21 cellular contexts compared by ENCODE assay signal in the genomic region with DNA sequence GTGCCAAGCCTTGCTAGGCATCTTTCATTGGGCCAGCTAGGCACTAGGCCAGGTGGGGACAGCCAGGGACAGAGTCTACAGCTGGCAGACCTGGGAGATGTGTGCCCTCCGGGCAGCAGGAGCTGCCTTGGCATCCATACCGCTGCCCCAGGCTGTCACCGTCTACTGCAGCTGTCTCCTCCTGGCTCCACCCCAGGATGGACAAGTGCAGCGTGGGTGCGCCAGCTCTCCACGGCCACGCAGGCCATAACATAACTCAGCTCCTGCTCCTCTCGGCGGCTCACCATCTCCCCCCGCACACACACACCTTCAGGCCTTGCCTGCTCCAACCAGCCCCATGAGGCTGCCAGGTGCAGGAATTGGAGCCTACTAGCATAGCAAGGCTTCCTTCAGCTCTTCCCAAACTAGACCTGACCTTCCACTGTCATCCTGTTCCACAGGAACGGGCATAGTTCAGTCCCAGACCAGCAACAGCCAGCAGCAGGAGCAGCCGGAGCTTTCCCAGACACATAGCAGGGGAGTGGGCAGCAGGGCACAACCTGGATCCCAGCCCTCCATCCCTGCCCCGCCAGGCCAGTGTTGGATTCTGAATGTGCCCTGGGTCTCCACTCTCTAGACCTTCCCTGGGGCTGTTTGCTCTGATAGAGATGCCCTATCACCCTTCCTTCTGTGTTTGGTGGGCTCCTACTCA. TPM values are rescaled to one million over a fixed set of nuclear protein-coding genes. Genes with fewer than 3 reads are reported as not detected.
DNase-seq lines count a peak whose midpoint lies in the region; ATAC-seq and TF ChIP-seq lines count a peak whose summit lies in the region.
"Had no signal": no experiment of that assay in that cellular context is flagged by ENCODE, and none has a peak within 500 bp of the region (broad histone marks: within the 10 kb centered on the region; RNA-seq: fewer than 3 reads in every experiment).

No MANE protein-coding gene starts in this region.

- no peaks in the 10 kb centered on the region for H4K20me1 ChIP-seq in osteoblast (ENCODE audit: insufficient read depth, low read length)

- no peak for ATAC-seq in CD4-positive, alpha-beta T cell (ENCODE audit: poor library complexity)
- ATAC-seq in HG03442 (IDR thresholded peaks at IDR 0.05; ENCODE audit: unreplicated experiment) = no peak
- ATAC-seq: foreskin keratinocyte had no signal

- H3K4me1 ChIP-seq in osteoblast (ENCODE audit: insufficient read depth, low read length) = no peaks in the 10 kb centered on the region
- H3K4me1 ChIP-seq: foreskin keratinocyte had no signal

- CTCF ChIA-PET in CD4-positive, alpha-beta T cell (lab: Charles Lee) = interaction anchor here (3.0 to 3.5 kb wide), 2 partner anchors 56 to 127 kb away, joined by 18 to 35 read pairs; a partner anchor contains a TSS

- no peak overlapping the region for H3K27ac Mint-ChIP-seq in CD4-positive, alpha-beta T cell
- no peak overlapping the region for H3K27ac Mint-ChIP-seq in IgD-negative memory B cell
- H3K27ac Mint-ChIP-seq in chondrocyte (ENCODE audit: unreplicated experiment) = no peak overlapping the region

- peaks cover 31% of the 10 kb centered on the region for H3K27me3 Mint-ChIP-seq in CD4-positive, alpha-beta T cell
- H3K27me3 Mint-ChIP-seq in IgD-negative memory B cell = peaks cover 27% of the 10 kb centered on the region
- H3K27me3 Mint-ChIP-seq in chondrocyte (ENCODE audit: low read depth) = peaks cover 43% of the 10 kb centered on the region

- no peak overlapping the region for H2AFZ ChIP-seq in osteoblast (ENCODE audit: low read length)
- H2AFZ ChIP-seq: GM23248 had no signal

- no peak for DNase-seq in CD4-positive, alpha-beta T cell
- DNase-seq in chondrocyte (ENCODE audit: low spot score) (peak; percentile 84), osteoblast (ENCODE audit: insufficient read length, low spot score, missing footprints) (peak; percentile 80), NCI-H526 (lab: John Stamatoyannopoulos, UW) (no peak), brain microvascular endothelial cell (no peak)
- DNase-seq: activated CD4-positive, alpha-beta T cell treated with anti-CD3 and anti-CD28 coated beads, Interleukin-2, amount 50 U/mL, for 4 hours; activated T-cell treated with anti-CD3 and anti-CD28 coated beads, Interleukin-2, amount 50 U/mL, for 48 hours; foreskin keratinocyte; GM23248; NCI-H1105; NCI-H2107; NCI-H510A treated with DMSO at 0.1 percent for 48 hours; retina; stimulated activated CD4-positive, alpha-beta T cell treated with anti-CD3 and anti-CD28 coated beads, Interleukin-15, amount 100 ng/mL, for 24 hours had no signal

- no peaks in the 10 kb centered on the region for H3K9me3 Mint-ChIP-seq in CD4-positive, alpha-beta T cell
- H3K9me3 Mint-ChIP-seq in IgD-negative memory B cell (no peaks in the 10 kb centered on the region), chondrocyte (ENCODE audit: low read depth) (no peaks in the 10 kb centered on the region)

- in situ Hi-C loops in brain microvascular endothelial cell (cut with HindIII; ENCODE audit: low pct_ligation_motif_present, low sequenced_read_pairs) = no loop called here

- peaks cover 4% of the 10 kb centered on the region for H3K36me3 Mint-ChIP-seq in CD4-positive, alpha-beta T cell (ENCODE audit: low read depth)
- peaks cover 2% of the 10 kb centered on the region for H3K36me3 Mint-ChIP-seq in IgD-negative memory B cell
- peaks cover 2% of the 10 kb centered on the region for H3K36me3 Mint-ChIP-seq in chondrocyte (ENCODE audit: low read depth)

- no peak overlapping the region for H3K4me2 ChIP-seq in osteoblast (ENCODE audit: insufficient read depth, low read length)

- peak overlapping the region; percentile 70 for H3K4me3 Mint-ChIP-seq in CD4-positive, alpha-beta T cell
- peak overlapping the region; percentile 0 to 67 (median 27) for H3K4me3 Mint-ChIP-seq in IgD-negative memory B cell
- H3K4me3 Mint-ChIP-seq in chondrocyte (ENCODE audit: unreplicated experiment) = no peak overlapping the region

- POLR2A ChIA-PET in CD4-positive, alpha-beta T cell (lab: Charles Lee) = no interaction called here

- H3K36me3 ChIP-seq in osteoblast (ENCODE audit: insufficient read depth, low read length) = no peaks in the 10 kb centered on the region
- no peaks in the 10 kb centered on the region for H3K36me3 ChIP-seq in brain microvascular endothelial cell (replicated peaks)
- H3K36me3 ChIP-seq: suprapubic skin had no signal

- peaks cover 23% of the 10 kb centered on the region for H3K27me3 ChIP-seq in CD4-positive, alpha-beta T cell (ENCODE audit: control insufficient read depth, insufficient read depth, low read length)
- H3K27me3 ChIP-seq in osteoblast (ENCODE audit: insufficient read depth, low read length) (peaks cover 75% of the 10 kb centered on the region), brain microvascular endothelial cell (replicated peaks) (peaks cover 37% of the 10 kb centered on the region)

- H3K27ac ChIP-seq in CD4-positive, alpha-beta T cell (ENCODE audit: low read depth, low read length) = no peak overlapping the region
- H3K27ac ChIP-seq in osteoblast (ENCODE audit: low read depth, low read length) (no peak overlapping the region), brain microvascular endothelial cell (no peak overlapping the region)
- H3K27ac ChIP-seq: dorsolateral prefrontal cortex, foreskin keratinocyte, GM23248, suprapubic skin had no signal

- H3K4me3 ChIP-seq in osteoblast (ENCODE audit: insufficient read depth, low read length) (no peak overlapping the region), brain microvascular endothelial cell (ENCODE audit: low read depth, low read length) (no peak overlapping the region)
- H3K4me3 ChIP-seq: dorsolateral prefrontal cortex, GM23248, suprapubic skin had no signal

- no peaks in the 10 kb centered on the region for H3K79me2 ChIP-seq in osteoblast (ENCODE audit: insufficient read depth, low read length)

- no peak for TF ChIP-seq CTCF in CD4-positive, alpha-beta T cell (IDR thresholded peaks at IDR 0.05)
- TF ChIP-seq CTCF in chondrocyte (IDR thresholded peaks at IDR 0.05) = no peak
- TF ChIP-seq CTCF in osteoblast (IDR thresholded peaks at IDR 0.05; ENCODE audit: extremely low read depth, low read depth, low read length) = no peak
- TF ChIP-seq CTCF in brain microvascular endothelial cell (IDR thresholded peaks at IDR 0.05; ENCODE audit: low read depth, low read length, missing control alignments) = no peak

- H3K4me1 Mint-ChIP-seq in CD4-positive, alpha-beta T cell (ENCODE audit: low read depth) = peaks cover 10% of the 10 kb centered on the region
- H3K4me1 Mint-ChIP-seq in IgD-negative memory B cell (peaks cover 4 to 14% (median 9%) of the 10 kb centered on the region in 3 donors), chondrocyte (ENCODE audit: low read depth) (no peaks in the 10 kb centered on the region)

- intact Hi-C loops in CD4-positive, alpha-beta T cell (cut with DNase I, micrococcal nuclease) = loop anchor here (10.0 kb wide), 1 partner anchor 94 kb away; no protein-coding TSS in a partner anchor

- H3K9me3 ChIP-seq in CD4-positive, alpha-beta T cell (ENCODE audit: control insufficient read depth, low read length) = no peaks in the 10 kb centered on the region
- no peaks in the 10 kb centered on the region for H3K9me3 ChIP-seq in osteoblast (ENCODE audit: low read depth, low read length)
- H3K9me3 ChIP-seq: suprapubic skin had no signal

RNA-seq across cellular contexts. Expression of a gene that starts 2.5 kb away (rescaled TPM):
- under 1 TPM; 0.52 to 0.84 TPM for total RNA-seq in CD4-positive, alpha-beta T cell
- polyA plus RNA-seq in IgD-negative memory B cell = not detected
- 0.07 TPM in 1 of 3 replicates, not detected in the others for total RNA-seq in chondrocyte
- under 0.01 TPM in 1 of 2 replicates, not detected in the other for total RNA-seq in osteoblast
- total RNA-seq: GM23248, LHCN-M2 had no signal
- polyA plus RNA-seq: GM23248 had no signal

RNA-seq across cellular contexts. Expression of a gene that starts 19.5 kb away (rescaled TPM):
- 1 to 10 TPM; 5.0 to 6.5 TPM for total RNA-seq in CD4-positive, alpha-beta T cell
- not detected for polyA plus RNA-seq in IgD-negative memory B cell
- total RNA-seq in chondrocyte (not detected in 3 replicates), osteoblast (not detected in 2 replicates)
- total RNA-seq: epithelial cell of proximal tubule, foreskin keratinocyte, GM23248, kidney epithelial cell, LHCN-M2 had no signal
- polyA plus RNA-seq: foreskin keratinocyte, GM23248 had no signal

RNA-seq across cellular contexts. Expression of a gene that starts 26.4 kb away (rescaled TPM):
- total RNA-seq in CD4-positive, alpha-beta T cell = 100 to 1,000 TPM; 728 to 730 TPM
- polyA plus RNA-seq in IgD-negative memory B cell = 55.6 TPM
- total RNA-seq in chondrocyte (0.31 to 1.3 TPM (median 1.1 TPM) in 3 replicates), osteoblast (2.7 and 3.3 TPM in 2 replicates)

Comparison
In these comparisons a context has a peak if more than half of its experiments do, and no peak if none do; other contexts are left out.
1. DNase-seq: peak in chondrocyte (single experiment) and osteoblast (single experiment); none in CD4-positive, alpha-beta T cell (0 of 10), NCI-H526 (0 of 2) and brain microvascular endothelial cell (single experiment).
2. RNA of a gene that starts 26.4 kb away (total RNA-seq): 728 to 730 TPM in CD4-positive, alpha-beta T cell; 2.7 to 3.3 TPM in osteoblast and 0.31 to 1.3 TPM in chondrocyte; every median in the first group is over 100 times any median in the second.